ENCODE assay signal across 26 cellular contexts in genomic region chr2:239136203-239136602, GRCh38.
"Had no signal": no experiment of that assay in that cellular context is flagged by ENCODE, and none has a peak within 500 bp of the region (broad histone marks: within the 10 kb centered on the region; RNA-seq: fewer than 3 reads in every experiment).

No MANE protein-coding gene starts in this region.

- H3K79me2 ChIP-seq: hepatocyte had no signal

- H3K27me3 Mint-ChIP-seq: naive thymus-derived CD8-positive, alpha-beta T cell; progenitor cell of endocrine pancreas; stimulated activated naive B cell treated with anti-CD40 and anti-IgM and Interleukin-4, amounts not matched to agents 10 μg/mL and 1 μg/mL and 100 μg/mL, for 72 hours had no signal

- H3K36me3 ChIP-seq: ovary had no signal

- FAIRE-seq: keratinocyte had no signal

- ATAC-seq: heart right ventricle; left colon; left lung; lower lobe of right lung; naive thymus-derived CD8-positive, alpha-beta T cell; sciatic nerve; stimulated activated naive B cell treated with anti-CD40 and anti-IgM and Interleukin-4, amounts not matched to agents 10 μg/mL and 1 μg/mL and 100 μg/mL, for 72 hours; stimulated activated naive CD8-positive, alpha-beta T cell treated with anti-CD3 and anti-CD28 coated beads, Interleukin-15, Interleukin-2, amounts not matched to agents 100 U/mL and 50 U/mL, for 24 hours had no signal

- H3K9me3 ChIP-seq: left lung, lower lobe of right lung, ovary, right atrium auricular region, stomach, testis, thyroid gland, transverse colon, upper lobe of left lung, vagina had no signal

- H3K4me1 Mint-ChIP-seq: stimulated activated naive B cell treated with anti-CD40 and anti-IgM and Interleukin-4, amounts not matched to agents 10 μg/mL and 1 μg/mL and 100 μg/mL, for 72 hours had no signal

- DNase-seq: heart right ventricle; left colon; lower lobe of right lung; mammary epithelial cell; mesenchymal stem cell; naive thymus-derived CD8-positive, alpha-beta T cell; ovary; stimulated activated CD4-positive, alpha-beta T cell treated with anti-CD3 and anti-CD28 coated beads, Interleukin-12 subunit alpha, Interleukin-12 subunit beta, amount 100 ng/mL, for 4 hours; stimulated activated CD4-positive, alpha-beta T cell treated with anti-CD3 and anti-CD28 coated beads, Interleukin-15, amount 100 ng/mL, for 24 hours; stimulated activated CD4-positive, alpha-beta T cell treated with anti-CD3 and anti-CD28 coated beads, Interleukin-2, amount 100 ng/mL, for 24 hours; stimulated activated CD4-positive, alpha-beta T cell treated with anti-CD3 and anti-CD28 coated beads, Interleukin-4, amount 100 ng/mL, for 1 hour; stimulated activated naive B cell treated with anti-CD40 and anti-IgM and Interleukin-4, amounts not matched to agents 10 μg/mL and 1 μg/mL and 100 μg/mL, for 72 hours; stimulated activated naive CD8-positive, alpha-beta T cell treated with anti-CD3 and anti-CD28 coated beads, Interleukin-15, Interleukin-2, amounts not matched to agents 100 U/mL and 50 U/mL, for 24 hours; stomach; testis; thyroid gland; transverse colon; upper lobe of left lung had no signal

- H3K4me3 ChIP-seq: heart right ventricle, hepatocyte, left lung, lower lobe of right lung, ovary, right atrium auricular region, skin epidermis, stomach, testis, thyroid gland, transverse colon, upper lobe of left lung, vagina had no signal

- H3K27ac Mint-ChIP-seq: progenitor cell of endocrine pancreas; stimulated activated naive B cell treated with anti-CD40 and anti-IgM and Interleukin-4, amounts not matched to agents 10 μg/mL and 1 μg/mL and 100 μg/mL, for 72 hours had no signal

- H3K4me2 ChIP-seq: hepatocyte had no signal

- H3K4me3 Mint-ChIP-seq: stimulated activated naive B cell treated with anti-CD40 and anti-IgM and Interleukin-4, amounts not matched to agents 10 μg/mL and 1 μg/mL and 100 μg/mL, for 72 hours had no signal

- H3K27me3 ChIP-seq: heart right ventricle, hepatocyte, left lung, ovary, right atrium auricular region, stomach, testis, thyroid gland, transverse colon, upper lobe of left lung, vagina had no signal

- H2AFZ ChIP-seq: hepatocyte had no signal

- H3K27ac ChIP-seq: hepatocyte, left lung, lower lobe of right lung, right atrium auricular region, skin epidermis, stomach, testis, thyroid gland, transverse colon, upper lobe of left lung, vagina had no signal

- H3K4me1 ChIP-seq: left lung, lower lobe of right lung, right atrium auricular region, thyroid gland, transverse colon, upper lobe of left lung, vagina had no signal
